Comparison of ENCODE assay signal across 8 cellular contexts in the genomic region with DNA sequence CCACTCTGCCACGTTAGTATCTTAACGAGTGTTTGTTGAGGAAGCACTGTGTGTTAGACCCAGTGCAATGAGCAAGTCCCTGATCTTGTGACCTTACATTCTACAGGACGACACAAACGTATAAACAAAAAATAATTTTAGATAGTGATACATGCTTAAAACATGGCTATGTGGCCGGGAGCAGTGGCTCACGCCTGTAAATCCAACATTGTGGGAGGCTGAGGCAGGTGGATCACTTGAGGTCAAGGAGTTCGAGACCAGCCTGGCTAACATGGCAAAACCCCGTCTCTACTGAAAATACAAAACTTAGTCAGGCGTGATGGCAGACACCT. TPM values are rescaled to one million over a fixed set of nuclear protein-coding genes. Genes with fewer than 3 reads are reported as not detected.
DNase-seq lines count a peak whose midpoint lies in the region; ATAC-seq, FAIRE-seq and TF ChIP-seq lines count a peak whose summit lies in the region.

No MANE protein-coding gene starts in this region.

- peak overlapping the region; percentile 83 for H3K27ac ChIP-seq in BLaER1
- H3K27ac ChIP-seq in ectodermal cell (ENCODE audit: insufficient read depth, low read depth, low read length, poor library complexity, severe bottlenecking), result peak overlapping the region; percentile 74
- H3K27ac ChIP-seq in neural cell (ENCODE audit: low read length), result peak overlapping the region; percentile 97

- TF ChIP-seq EP300 in neural cell (conservative IDR thresholded peaks at IDR 0.05; ENCODE audit: poor library complexity, severe bottlenecking), result no peak

- peak overlapping the region; percentile 95 for H2AFZ ChIP-seq in neural cell (ENCODE audit: low read depth, low read length)

- H3K9me2 ChIP-seq in neural cell (ENCODE audit: insufficient read depth, low read length), result no peaks in the 10 kb centered on the region

- H3K4me1 ChIP-seq in BLaER1, result peaks cover 45% of the 10 kb centered on the region
- H3K4me1 ChIP-seq in ectodermal cell (ENCODE audit: control insufficient read depth, insufficient read depth, low read length), result peaks cover 15% of the 10 kb centered on the region

- 78 to 85% methylated on average over 9 of the region's 9 CpGs for WGBS in ectodermal cell, 2 experiments

- TF ChIP-seq CTCF in NB4 (IDR thresholded peaks at IDR 0.05; ENCODE audit: low read depth, low read length) (no peak), neural cell (IDR thresholded peaks at IDR 0.05; ENCODE audit: poor library complexity, severe bottlenecking) (peak; percentile 2)

- no peak for DNase-seq in NB4 (ENCODE audit: low read depth)
- no peak for DNase-seq in NCI-H446 (lab: John Stamatoyannopoulos, UW)
- no peak for DNase-seq in GM12892 (ENCODE audit: insufficient read length)

- no peak for ATAC-seq in GM19351 (IDR thresholded peaks at IDR 0.05; ENCODE audit: unreplicated experiment)
- ATAC-seq in HG02588 (IDR thresholded peaks at IDR 0.05; ENCODE audit: unreplicated experiment), result no peak

- H3F3A ChIP-seq in neural cell (ENCODE audit: insufficient read depth, low read length, poor library complexity, severe bottlenecking), result peaks cover 6% of the 10 kb centered on the region

- no peak for FAIRE-seq in GM12892 (lab: Jason Lieb, UNC)

- H4K20me1 ChIP-seq in BLaER1, result no peaks in the 10 kb centered on the region
- no peaks in the 10 kb centered on the region for H4K20me1 ChIP-seq in neural cell (ENCODE audit: insufficient read depth)

- H3K4me2 ChIP-seq in BLaER1, result peak overlapping the region; percentile 82
- H3K4me2 ChIP-seq in neural cell (ENCODE audit: low read length), result peak overlapping the region; percentile 74

- H3K9me3 ChIP-seq in BLaER1 (no peaks in the 10 kb centered on the region), ectodermal cell (ENCODE audit: control insufficient read depth, low read length) (no peaks in the 10 kb centered on the region), neural cell (ENCODE audit: low read length) (no peaks in the 10 kb centered on the region)

- no peaks in the 10 kb centered on the region for H3K27me3 ChIP-seq in BLaER1
- H3K27me3 ChIP-seq in ectodermal cell (ENCODE audit: control insufficient read depth, insufficient read depth, low read length, poor library complexity, severe bottlenecking), result peaks cover 4% of the 10 kb centered on the region
- H3K27me3 ChIP-seq in neural cell (ENCODE audit: insufficient read depth, low read depth, low read length), result no peaks in the 10 kb centered on the region

- H3K79me2 ChIP-seq in neural cell (replicated peaks; ENCODE audit: insufficient read depth, low read length), result peaks cover 11% of the 10 kb centered on the region

- H3K4me3 ChIP-seq in BLaER1, result peak overlapping the region; percentile 77
- H3K4me3 ChIP-seq in NB4 (ENCODE audit: low read depth, low read length), result peak overlapping the region; percentile 69
- peak overlapping the region; percentile 92 for H3K4me3 ChIP-seq in ectodermal cell (ENCODE audit: insufficient read depth, low read depth, low read length)
- H3K4me3 ChIP-seq in neural cell (ENCODE audit: low read length), result peak overlapping the region; percentile 92

- H3K9ac ChIP-seq in BLaER1 (peak overlapping the region; percentile 79), neural cell (ENCODE audit: low read length) (peak overlapping the region; percentile 88)

- no peak for TF ChIP-seq RAD21 in neural cell (conservative IDR thresholded peaks at IDR 0.05)

- H3K36me3 ChIP-seq in BLaER1 (no peaks in the 10 kb centered on the region), ectodermal cell (ENCODE audit: control insufficient read depth, insufficient read depth, low read length) (no peaks in the 10 kb centered on the region), neural cell (ENCODE audit: insufficient read depth, low read length) (no peaks in the 10 kb centered on the region)

- TF ChIP-seq POLR2A in NB4 (IDR thresholded peaks at IDR 0.05; ENCODE audit: extremely low read depth, insufficient read length) (no peak), GM12892 (IDR thresholded peaks at IDR 0.05; ENCODE audit: low read depth, low read length) (no peak)

TF ChIP-seq in neural cell, 6 proteins besides CTCF, POLR2A, EP300 and RAD21:
- no peak for TF ChIP-seq MXI1 (conservative IDR thresholded peaks at IDR 0.05; ENCODE audit: poor library complexity, severe bottlenecking)
- TF ChIP-seq, protein P1, sequence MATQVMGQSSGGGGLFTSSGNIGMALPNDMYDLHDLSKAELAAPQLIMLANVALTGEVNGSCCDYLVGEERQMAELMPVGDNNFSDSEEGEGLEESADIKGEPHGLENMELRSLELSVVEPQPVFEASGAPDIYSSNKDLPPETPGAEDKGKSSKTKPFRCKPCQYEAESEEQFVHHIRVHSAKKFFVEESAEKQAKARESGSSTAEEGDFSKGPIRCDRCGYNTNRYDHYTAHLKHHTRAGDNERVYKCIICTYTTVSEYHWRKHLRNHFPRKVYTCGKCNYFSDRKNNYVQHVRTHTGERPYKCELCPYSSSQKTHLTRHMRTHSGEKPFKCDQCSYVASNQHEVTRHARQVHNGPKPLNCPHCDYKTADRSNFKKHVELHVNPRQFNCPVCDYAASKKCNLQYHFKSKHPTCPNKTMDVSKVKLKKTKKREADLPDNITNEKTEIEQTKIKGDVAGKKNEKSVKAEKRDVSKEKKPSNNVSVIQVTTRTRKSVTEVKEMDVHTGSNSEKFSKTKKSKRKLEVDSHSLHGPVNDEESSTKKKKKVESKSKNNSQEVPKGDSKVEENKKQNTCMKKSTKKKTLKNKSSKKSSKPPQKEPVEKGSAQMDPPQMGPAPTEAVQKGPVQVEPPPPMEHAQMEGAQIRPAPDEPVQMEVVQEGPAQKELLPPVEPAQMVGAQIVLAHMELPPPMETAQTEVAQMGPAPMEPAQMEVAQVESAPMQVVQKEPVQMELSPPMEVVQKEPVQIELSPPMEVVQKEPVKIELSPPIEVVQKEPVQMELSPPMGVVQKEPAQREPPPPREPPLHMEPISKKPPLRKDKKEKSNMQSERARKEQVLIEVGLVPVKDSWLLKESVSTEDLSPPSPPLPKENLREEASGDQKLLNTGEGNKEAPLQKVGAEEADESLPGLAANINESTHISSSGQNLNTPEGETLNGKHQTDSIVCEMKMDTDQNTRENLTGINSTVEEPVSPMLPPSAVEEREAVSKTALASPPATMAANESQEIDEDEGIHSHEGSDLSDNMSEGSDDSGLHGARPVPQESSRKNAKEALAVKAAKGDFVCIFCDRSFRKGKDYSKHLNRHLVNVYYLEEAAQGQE (IDR thresholded peaks at IDR 0.05; ENCODE audit: borderline replicate concordance), result no peak
- TF ChIP-seq POLR2AphosphoS5 (IDR thresholded peaks at IDR 0.05), result no peak
- no peak for TF ChIP-seq TAF1 (IDR thresholded peaks at IDR 0.05; ENCODE audit: low read depth)
- no peak for TF ChIP-seq SMC3 (conservative IDR thresholded peaks at IDR 0.05; ENCODE audit: poor library complexity)
- no peak for TF ChIP-seq EZH2 (IDR thresholded peaks at IDR 0.05; ENCODE audit: borderline replicate concordance, insufficient read depth, low read length, poor library complexity, severe bottlenecking)

RNA-seq across cellular contexts. Expression of a gene that starts 19.6 kb away (rescaled TPM):
- 43.3 TPM for polyA plus RNA-seq in ectodermal cell (2013, experiment 1 of 4)
- polyA plus RNA-seq in ectodermal cell (2013, experiment 2 of 4), result 44.2 TPM
- polyA plus RNA-seq in ectodermal cell (2013, experiment 3 of 4), result 32.1 TPM
- polyA plus RNA-seq in ectodermal cell (2013, experiment 4 of 4), result 36.1 TPM
- 48.0 and 55.0 TPM in 2 replicates for polyA plus RNA-seq in neural cell
- 19.6 and 23.1 TPM in 2 replicates for polyA minus RNA-seq in neural cell
- polyA plus RNA-seq in GM12892 (2012; ENCODE audit: missing spikeins), result 36.4 TPM

RNA-seq across cellular contexts. Expression of a gene that starts 20.4 kb away (rescaled TPM):
- 56.6 TPM for polyA plus RNA-seq in ectodermal cell (2013, experiment 1 of 4)
- polyA plus RNA-seq in ectodermal cell (2013, experiment 2 of 4), result 55.5 TPM
- polyA plus RNA-seq in ectodermal cell (2013, experiment 3 of 4), result 46.8 TPM
- polyA plus RNA-seq in ectodermal cell (2013, experiment 4 of 4), result 51.5 TPM
- 99.6 and 126 TPM in 2 replicates for polyA plus RNA-seq in neural cell
- 55.0 and 58.9 TPM in 2 replicates for polyA minus RNA-seq in neural cell
- 7.3 TPM for polyA plus RNA-seq in GM12892 (2012; ENCODE audit: missing spikeins)

RNA-seq across cellular contexts. Expression of a gene that starts 27.2 kb away (rescaled TPM):
- 74.1 TPM for polyA plus RNA-seq in ectodermal cell (2013, experiment 1 of 4)
- polyA plus RNA-seq in ectodermal cell (2013, experiment 2 of 4), result 65.2 TPM
- 54.0 TPM for polyA plus RNA-seq in ectodermal cell (2013, experiment 3 of 4)
- 57.0 TPM for polyA plus RNA-seq in ectodermal cell (2013, experiment 4 of 4)
- 9.8 and 11.1 TPM in 2 replicates for polyA plus RNA-seq in neural cell
- polyA minus RNA-seq in neural cell, result 8.0 and 8.6 TPM in 2 replicates
- polyA plus RNA-seq in GM12892 (2012; ENCODE audit: missing spikeins), result 6.4 TPM

RNA-seq across cellular contexts. Expression of a gene that starts 34.1 kb away (rescaled TPM):
- 69.2 TPM for polyA plus RNA-seq in ectodermal cell (2013, experiment 1 of 4)
- 64.4 TPM for polyA plus RNA-seq in ectodermal cell (2013, experiment 2 of 4)
- 59.6 TPM for polyA plus RNA-seq in ectodermal cell (2013, experiment 3 of 4)
- polyA plus RNA-seq in ectodermal cell (2013, experiment 4 of 4), result 69.8 TPM
- polyA plus RNA-seq in neural cell, result 34.6 and 50.0 TPM in 2 replicates
- 26.3 and 29.4 TPM in 2 replicates for polyA minus RNA-seq in neural cell
- 32.2 TPM for polyA plus RNA-seq in GM12892 (2012; ENCODE audit: missing spikeins)

RNA-seq across cellular contexts. Expression of a gene that starts 45.2 kb away (rescaled TPM):
- polyA plus RNA-seq in ectodermal cell (2013, experiment 1 of 4), result 91.6 TPM
- 87.6 TPM for polyA plus RNA-seq in ectodermal cell (2013, experiment 2 of 4)
- 75.9 TPM for polyA plus RNA-seq in ectodermal cell (2013, experiment 3 of 4)
- polyA plus RNA-seq in ectodermal cell (2013, experiment 4 of 4), result 89.8 TPM
- polyA plus RNA-seq in neural cell, result 44.4 and 57.7 TPM in 2 replicates
- polyA minus RNA-seq in neural cell, result 35.1 and 39.0 TPM in 2 replicates
- 54.9 TPM for polyA plus RNA-seq in GM12892 (2012; ENCODE audit: missing spikeins)
